Comparison of ENCODE assay signal across 29 cellular contexts in the genomic region with DNA sequence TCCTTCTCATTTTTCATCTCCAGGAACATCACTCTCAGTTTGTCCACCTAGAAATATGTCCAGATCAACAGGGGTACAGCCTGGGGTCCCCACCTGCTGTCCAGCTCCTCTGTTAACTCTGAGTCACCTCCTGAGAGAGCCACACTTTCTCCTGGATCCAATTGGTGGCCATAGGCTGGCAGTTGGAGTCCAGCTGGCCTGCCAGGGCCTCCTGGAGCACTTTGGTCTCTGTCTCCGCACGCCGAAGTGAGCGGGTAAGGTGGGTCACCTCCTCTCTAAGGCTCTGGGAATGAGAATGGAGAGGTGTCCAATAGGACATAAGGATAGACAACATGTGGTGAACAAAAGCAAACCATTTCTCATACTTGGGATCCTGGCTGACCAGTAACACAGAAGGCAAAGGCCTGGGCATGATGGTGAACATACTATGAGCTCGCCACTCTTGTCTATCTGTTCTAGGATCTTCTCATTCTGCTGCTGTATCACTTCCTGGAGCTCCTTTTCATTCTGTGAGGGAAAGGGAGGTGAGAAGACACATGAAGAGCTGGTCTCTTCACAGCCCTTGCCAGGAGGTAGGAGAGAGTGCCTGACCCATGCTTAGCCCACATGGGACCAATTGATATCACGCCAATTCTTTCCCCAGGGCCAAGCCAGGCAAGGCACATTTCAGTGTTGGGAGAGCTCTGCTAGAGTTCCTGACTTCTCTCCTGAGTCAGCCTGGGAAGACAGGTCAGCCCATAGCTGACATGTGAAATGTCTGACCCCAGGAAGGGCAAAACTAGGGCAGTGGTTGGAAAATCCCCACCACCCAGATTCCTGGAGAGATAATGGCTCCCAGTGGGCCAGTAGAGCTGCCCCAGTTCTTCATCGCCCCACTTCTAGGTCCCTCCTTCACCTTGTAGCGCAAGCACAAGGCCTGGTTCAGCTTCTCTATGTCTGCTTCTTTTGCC. TPM values are rescaled to one million over a fixed set of nuclear protein-coding genes. Genes with fewer than 3 reads are reported as not detected.
A peak's percentile ranks its signal among the peaks of the same experiment; 100 is the strongest.
DNase-seq lines count a peak whose midpoint lies in the region; ATAC-seq, FAIRE-seq and TF ChIP-seq lines count a peak whose summit lies in the region.
"Had no signal": no experiment of that assay in that cellular context is flagged by ENCODE, and none has a peak within 500 bp of the region (broad histone marks: within the 10 kb centered on the region; RNA-seq: fewer than 3 reads in every experiment).

No MANE protein-coding gene starts in this region.

- TF ChIP-seq POLR2A in breast epithelium (IDR thresholded peaks at IDR 0.05) (no peak), K562 (conservative IDR thresholded peaks at IDR 0.05) (no peak)

- no peak overlapping the region for H3K4me3 Mint-ChIP-seq in activated CD4-positive, alpha-beta T cell treated with anti-CD3 and anti-CD28 coated beads for 36 hours
- H3K4me3 Mint-ChIP-seq in MCF 10A (ENCODE audit: unreplicated experiment), result no peak overlapping the region
- H3K4me3 Mint-ChIP-seq: activated naive CD4-positive, alpha-beta T cell treated with anti-CD3 and anti-CD28 coated beads, Interleukin-2, amount 50 U/mL, for 24 hours; CD14-positive monocyte; endodermal cell; neural crest cell; stimulated activated naive B cell treated with anti-CD40 and anti-IgM and Interleukin-4, amounts not matched to agents 10 μg/mL and 1 μg/mL and 100 μg/mL, for 72 hours; type B pancreatic cell had no signal

- 87% methylated on average over 8 of the region's 8 CpGs for WGBS in K562 (ENCODE audit: insufficient coverage, low coverage, missing lambda C conversion rate)

- POLR2A ChIA-PET in activated CD4-positive, alpha-beta T cell treated with anti-CD3 and anti-CD28 coated beads for 36 hours (lab: Charles Lee), result interaction anchor here (1.1 to 3.4 kb wide), 3 partner anchors 13 to 21 kb away, joined by 3 to 14 read pairs (median 3); no protein-coding TSS in a partner anchor
- POLR2A ChIA-PET in MCF 10A (lab: Yijun Ruan, JAX) (interaction anchor here (0.6 to 4.1 kb wide), 5 partner anchors 11 to 142 kb away, joined by 3 to 32 read pairs (median 3); partner anchors contain the start of gene SPAG5), K562 (lab: Yijun Ruan, JAX) (interaction anchor here (0.6 to 16.7 kb wide), 10 partner anchors 8 to 1591 kb away, joined by 3 to 274 read pairs (median 3); partner anchors contain the start of genes FLOT2, SPAG5 and UNC119)

- H3K27me3 ChIP-seq in breast epithelium, result no peaks in the 10 kb centered on the region
- H3K27me3 ChIP-seq in K562 (ENCODE audit: control insufficient read depth in 2 of 2, insufficient read depth in 2 of 2, low read length in 2 of 2), result no peaks in the 10 kb centered on the region
- H3K27me3 ChIP-seq: Peyer's patch had no signal

- BruUV-seq in MCF 10A (replicated peaks; lab: Mats Ljungman, UMichigan) (TSS peak; percentile 57), K562 (replicated peaks; lab: Mats Ljungman, UMichigan) (no TSS peak)

- peaks cover 23% of the 10 kb centered on the region for H3K79me2 ChIP-seq in K562 (ENCODE audit: control insufficient read depth, insufficient read depth, low read length)
- H3K79me2 ChIP-seq: parathyroid adenoma had no signal

- peak overlapping the region in 1 of 2 experiments; percentile 33; a peak in 1 of 4 replicates for H3K9ac ChIP-seq in K562 (ENCODE audit: insufficient read depth in 1 of 2, low read depth in 2 of 2, low read length in 2 of 2)
- H3K9ac ChIP-seq: parathyroid adenoma had no signal

- no peak overlapping the region for H3K27ac ChIP-seq in breast epithelium
- peak overlapping the region; percentile 91; the same call in 2 of the 3 replicates for H3K27ac ChIP-seq in K562 (ENCODE audit: extremely low read depth, low read depth, low read length)
- H3K27ac ChIP-seq: parathyroid adenoma, Peyer's patch, skin epidermis had no signal

- no peaks in the 10 kb centered on the region for H3K4me1 ChIP-seq in breast epithelium
- H3K4me1 ChIP-seq in K562 (replicated peaks in 1 of 2; ENCODE audit: control insufficient read depth in 2 of 2, insufficient read depth in 2 of 2, low read length in 2 of 2), result peaks cover 20 to 24% of the 10 kb centered on the region in 2 experiments
- H3K4me1 ChIP-seq: parathyroid adenoma had no signal

- 0 out of 2 replicates have a peak, but pooled peaks cover 10% of the 10 kb centered on the region for H4K20me1 ChIP-seq in K562 (replicated peaks; ENCODE audit: control insufficient read depth, insufficient read depth, low read length)

- no peak for ATAC-seq in activated CD4-positive, alpha-beta T cell treated with anti-CD3 and anti-CD28 coated beads for 36 hours
- ATAC-seq in K562, result no peak
- ATAC-seq in HG02852 (IDR thresholded peaks at IDR 0.05; ENCODE audit: unreplicated experiment), result no peak
- ATAC-seq: esophagus mucosa; HCT116; stimulated activated naive B cell treated with anti-CD40 and anti-IgM and Interleukin-4, amounts not matched to agents 10 μg/mL and 1 μg/mL and 100 μg/mL, for 72 hours had no signal

- FAIRE-seq in K562 (lab: Jason Lieb, UNC), result no peak

- intact Hi-C loops in activated CD4-positive, alpha-beta T cell treated with anti-CD3 and anti-CD28 coated beads for 36 hours (cut with DNase I, micrococcal nuclease), result loop anchor here (1.0 to 5.0 kb wide), 2 partner anchors 67 to 84 kb away; partner anchors contain the start of genes BLTP2 (in 1 of the 2), SDF2 (in 1 of the 2) and SUPT6H (in 1 of the 2)
- intact Hi-C loops in MCF 10A (cut with micrococcal nuclease) (no loop called here), breast epithelium (cut with DNase I; ENCODE audit: low total_unique reads) (no loop called here), K562 (cut with micrococcal nuclease) (no loop called here)

- H3K4me1 Mint-ChIP-seq in activated CD4-positive, alpha-beta T cell treated with anti-CD3 and anti-CD28 coated beads for 36 hours, result peaks cover 32% of the 10 kb centered on the region
- peaks cover 10% of the 10 kb centered on the region for H3K4me1 Mint-ChIP-seq in MCF 10A (ENCODE audit: insufficient read depth, unreplicated experiment)

- in situ Hi-C loops in K562 (cut with MboI), result loop anchor here (5.0 kb wide), 1 partner anchor 359 kb away; no protein-coding TSS in a partner anchor

- peak overlapping the region; percentile 71 for H3K27ac Mint-ChIP-seq in activated CD4-positive, alpha-beta T cell treated with anti-CD3 and anti-CD28 coated beads for 36 hours
- no peak overlapping the region for H3K27ac Mint-ChIP-seq in MCF 10A (ENCODE audit: low read depth, unreplicated experiment)
- H3K27ac Mint-ChIP-seq: activated naive CD4-positive, alpha-beta T cell treated with anti-CD3 and anti-CD28 coated beads, Interleukin-2, amount 50 U/mL, for 24 hours; endodermal cell; stimulated activated naive B cell treated with anti-CD40 and anti-IgM and Interleukin-4, amounts not matched to agents 10 μg/mL and 1 μg/mL and 100 μg/mL, for 72 hours; type B pancreatic cell had no signal

- H3K36me3 ChIP-seq in breast epithelium, result no peaks in the 10 kb centered on the region
- peaks cover 80% of the 10 kb centered on the region for H3K36me3 ChIP-seq in K562 (ENCODE audit: control insufficient read depth, insufficient read depth, low read length)

- H3K9me3 ChIP-seq in breast epithelium (no peaks in the 10 kb centered on the region), K562 (replicated peaks; ENCODE audit: control insufficient read depth, insufficient read depth, low read depth, low read length) (no peaks in the 10 kb centered on the region)
- H3K9me3 ChIP-seq: Peyer's patch had no signal

- no peak overlapping the region for H2AFZ ChIP-seq in K562 (ENCODE audit: low read depth, low read length)
- H2AFZ ChIP-seq: parathyroid adenoma had no signal

- no peak for TF ChIP-seq CTCF in MCF 10A (IDR thresholded peaks at IDR 0.05; ENCODE audit: unreplicated experiment)
- no peak for TF ChIP-seq CTCF in breast epithelium (IDR thresholded peaks at IDR 0.05)
- no peak for TF ChIP-seq CTCF in K562 (IDR thresholded peaks at IDR 0.05 in 2 of 3, conservative IDR thresholded peaks at IDR 0.05 in 1 of 3; ENCODE audit: insufficient read depth in 2 of 3, low read depth in 1 of 3, low read length in 3 of 3)

- H3K27me3 Mint-ChIP-seq in activated CD4-positive, alpha-beta T cell treated with anti-CD3 and anti-CD28 coated beads for 36 hours, result no peaks in the 10 kb centered on the region
- H3K27me3 Mint-ChIP-seq in MCF 10A (ENCODE audit: insufficient read depth, unreplicated experiment), result no peaks in the 10 kb centered on the region
- H3K27me3 Mint-ChIP-seq: activated naive CD4-positive, alpha-beta T cell treated with anti-CD3 and anti-CD28 coated beads, Interleukin-2, amount 50 U/mL, for 24 hours; stimulated activated naive B cell treated with anti-CD40 and anti-IgM and Interleukin-4, amounts not matched to agents 10 μg/mL and 1 μg/mL and 100 μg/mL, for 72 hours; type B pancreatic cell had no signal

- H3K9me3 Mint-ChIP-seq in activated CD4-positive, alpha-beta T cell treated with anti-CD3 and anti-CD28 coated beads for 36 hours (ENCODE audit: low read depth), result no peaks in the 10 kb centered on the region
- H3K9me3 Mint-ChIP-seq in MCF 10A (ENCODE audit: unreplicated experiment), result no peaks in the 10 kb centered on the region
- H3K9me3 Mint-ChIP-seq: activated naive CD4-positive, alpha-beta T cell treated with anti-CD3 and anti-CD28 coated beads, Interleukin-2, amount 50 U/mL, for 24 hours; CD14-positive monocyte; endodermal cell; neural crest cell; stimulated activated naive B cell treated with anti-CD40 and anti-IgM and Interleukin-4, amounts not matched to agents 10 μg/mL and 1 μg/mL and 100 μg/mL, for 72 hours; type B pancreatic cell had no signal

- DNase-seq in activated CD4-positive, alpha-beta T cell treated with anti-CD3 and anti-CD28 coated beads for 36 hours, result no peak
- no peak for DNase-seq in activated CD4-positive, alpha-beta T cell treated with anti-CD3 and anti-CD28 coated beads for 4 hours
- DNase-seq in MCF 10A (ENCODE audit: unreplicated experiment) (no peak), breast epithelium (ENCODE audit: low spot score in 2 of 2) (no peak), K562 (ENCODE audit: extremely low read depth in 1 of 4, low spot score in 3 of 4) (no peak), SW480 (ENCODE audit: low spot score) (no peak)
- no peak for DNase-seq in effector CD8-positive, alpha-beta T cell (lab: John Stamatoyannopoulos, UW)
- DNase-seq: activated CD4-positive, alpha-beta T cell treated with anti-CD3 and anti-CD28 coated beads, Interleukin-2, amount 50 U/mL, for 1 hour; Calu3; DMS79 treated with DMSO at 0.1 percent for 48 hours; endodermal cell; GDM1; glutamatergic neuron; Kasumi-1; NCI-H1436 treated with DMSO at 0.1 percent for 48 hours; NCI-H2107; SHP77 treated with DMSO at 0.1 percent for 48 hours; stimulated activated naive B cell treated with anti-CD40 and anti-IgM and Interleukin-4, amounts not matched to agents 10 μg/mL and 1 μg/mL and 100 μg/mL, for 72 hours; substantia nigra had no signal

- H3K4me2 ChIP-seq in K562 (ENCODE audit: insufficient read depth, low read length), result no peak overlapping the region

- peaks cover 55% of the 10 kb centered on the region for H3K36me3 Mint-ChIP-seq in activated CD4-positive, alpha-beta T cell treated with anti-CD3 and anti-CD28 coated beads for 36 hours (ENCODE audit: low read depth)
- peaks cover 19% of the 10 kb centered on the region for H3K36me3 Mint-ChIP-seq in MCF 10A (ENCODE audit: insufficient read depth, unreplicated experiment)
- H3K36me3 Mint-ChIP-seq: type B pancreatic cell had no signal

- TF ChIP-seq RAD21 in K562 (CRISPR knock-in tag; conservative IDR thresholded peaks at IDR 0.05 in 1 of 2, IDR thresholded peaks at IDR 0.05 in 1 of 2), result no peak

- H3K4me3 ChIP-seq in breast epithelium, result no peak overlapping the region
- no peak overlapping the region for H3K4me3 ChIP-seq in K562
- H3K4me3 ChIP-seq: Peyer's patch, skin epidermis had no signal

- CTCF ChIA-PET in activated CD4-positive, alpha-beta T cell treated with anti-CD3 and anti-CD28 coated beads for 36 hours (lab: Charles Lee), result interaction anchor here (0.8 to 1.6 kb wide), 4 partner anchors 11 to 32 kb away, joined by 3 to 6 read pairs (median 4); no protein-coding TSS in a partner anchor
- CTCF ChIA-PET in MCF 10A (lab: Yijun Ruan, JAX), result interaction anchor here (0.9 to 1.1 kb wide), 2 partner anchors 13 to 38 kb away, joined by 4 to 5 read pairs; no protein-coding TSS in a partner anchor
- CTCF ChIA-PET in K562 (lab: Yijun Ruan, JAX; ENCODE audit: low intra/inter-chr PET ratio), result no interaction called here

- peaks cover 18% of the 10 kb centered on the region for H3K9me1 ChIP-seq in K562 (ENCODE audit: control insufficient read depth, insufficient read depth, low read length)

- TF ChIP-seq EP300 in K562 (IDR thresholded peaks at IDR 0.05; ENCODE audit: low read length), result no peak

RNA-seq across cellular contexts. Expression of gene ALDOC, which starts 1.8 kb away (rescaled TPM):
- 100 to 1,000 TPM; 131 to 133 TPM for total RNA-seq in activated CD4-positive, alpha-beta T cell treated with anti-CD3 and anti-CD28 coated beads for 36 hours
- total RNA-seq in MCF 10A (2022), result 2.4 and 6.0 TPM in 2 replicates
- total RNA-seq in breast epithelium, result 100 to 1,000 TPM in 1 of 3 donors, 10 to 100 TPM in 2; 19.7 to 191 (median 40.7) TPM
- 193 and 319 TPM in 2 replicates for total RNA-seq in K562 (2011; cell fraction: chromatin; rRNA removed; ENCODE audit: low replicate concordance)
- total RNA-seq in K562 (2011; cell fraction: nucleolus; rRNA removed), result 209 and 250 TPM in 2 replicates
- 213 and 242 TPM in 2 replicates for total RNA-seq in K562 (2011; cell fraction: nucleoplasm; rRNA removed)
- 93.5 and 102 TPM in 2 replicates for total RNA-seq in K562 (2014; rRNA removed)
- 52.0 and 64.1 TPM in 2 replicates for total RNA-seq in K562 (2014; rRNA removed; fragmentation: Illumina TruSeq; extraction: Trizol)
- total RNA-seq in K562 (2015; rRNA removed; fragmentation: Illumina TruSeq; extraction: Trizol), result 42.8 and 43.2 TPM in 2 replicates
- 69.8 and 74.2 TPM in 2 replicates for total RNA-seq in K562 (2021)
- polyA plus RNA-seq in K562 (2011; rRNA removed), result 263 and 354 TPM in 2 replicates
- 404 and 465 TPM in 2 replicates for polyA plus RNA-seq in K562 (2011; cell fraction: cytosol; rRNA removed)
- polyA plus RNA-seq in K562 (2011; cell fraction: nucleus; rRNA removed), result 420 and 425 TPM in 2 replicates
- 119 and 134 TPM in 2 replicates for polyA plus RNA-seq in K562 (2012)
- 110 and 122 TPM in 2 replicates for polyA plus RNA-seq in K562 (2014; fragmentation: Illumina TruSeq; extraction: Trizol)
- polyA plus RNA-seq in K562 (2014; fragmentation: Nextera tagmentation; extraction: Ambion mirVana), result 100 to 1,000 TPM in 1 of 2 experiments, 10 to 100 TPM in 1; 93.5 to 124 TPM
- polyA plus RNA-seq in K562 (2014; rRNA removed), result 99.2 and 113 TPM in 2 replicates
- polyA minus RNA-seq in K562 (2011; rRNA and poly(A)+ RNA removed), result 264 and 310 TPM in 2 replicates
- 143 and 155 TPM in 2 replicates for polyA minus RNA-seq in K562 (2011; cell fraction: cytosol; rRNA and poly(A)+ RNA removed)
- 82.8 and 138 TPM in 2 replicates for polyA minus RNA-seq in K562 (2011; cell fraction: nucleus; rRNA and poly(A)+ RNA removed)

RNA-seq across cellular contexts. Expression of gene PIGS, which starts 7.2 kb away (rescaled TPM):
- total RNA-seq in activated CD4-positive, alpha-beta T cell treated with anti-CD3 and anti-CD28 coated beads for 36 hours, result 10 to 100 TPM; 38.7 to 41.4 TPM
- total RNA-seq in MCF 10A (2022), result 50.5 and 56.1 TPM in 2 replicates
- 10 to 100 TPM; 35.4 to 63.5 (median 53.3) TPM for total RNA-seq in breast epithelium
- 166 and 297 TPM in 2 replicates for total RNA-seq in K562 (2011; cell fraction: chromatin; rRNA removed; ENCODE audit: low replicate concordance)
- total RNA-seq in K562 (2011; cell fraction: nucleolus; rRNA removed), result 236 and 239 TPM in 2 replicates
- total RNA-seq in K562 (2011; cell fraction: nucleoplasm; rRNA removed), result 231 and 242 TPM in 2 replicates
- 55.1 and 86.9 TPM in 2 replicates for total RNA-seq in K562 (2014; rRNA removed)
- total RNA-seq in K562 (2014; rRNA removed; fragmentation: Illumina TruSeq; extraction: Trizol), result 52.5 and 57.6 TPM in 2 replicates
- 51.5 and 55.3 TPM in 2 replicates for total RNA-seq in K562 (2015; rRNA removed; fragmentation: Illumina TruSeq; extraction: Trizol)
- 109 and 114 TPM in 2 replicates for total RNA-seq in K562 (2021)
- polyA plus RNA-seq in K562 (2011; rRNA removed), result 64.4 and 76.9 TPM in 2 replicates
- polyA plus RNA-seq in K562 (2011; cell fraction: cytosol; rRNA removed), result 69.3 and 115 TPM in 2 replicates
- 101 and 179 TPM in 2 replicates for polyA plus RNA-seq in K562 (2011; cell fraction: nucleus; rRNA removed)
- 112 and 132 TPM in 2 replicates for polyA plus RNA-seq in K562 (2012)
- 138 TPM in 2 replicates for polyA plus RNA-seq in K562 (2014; fragmentation: Illumina TruSeq; extraction: Trizol)
- polyA plus RNA-seq in K562 (2014; fragmentation: Nextera tagmentation; extraction: Ambion mirVana), result 10 to 100 TPM; 47.5 to 55.8 TPM
- 68.4 and 68.7 TPM in 2 replicates for polyA plus RNA-seq in K562 (2014; rRNA removed)
- polyA minus RNA-seq in K562 (2011; rRNA and poly(A)+ RNA removed), result 29.4 and 51.4 TPM in 2 replicates
- 27.1 and 48.7 TPM in 2 replicates for polyA minus RNA-seq in K562 (2011; cell fraction: cytosol; rRNA and poly(A)+ RNA removed)
- 32.1 and 40.7 TPM in 2 replicates for polyA minus RNA-seq in K562 (2011; cell fraction: nucleus; rRNA and poly(A)+ RNA removed)

RNA-seq across cellular contexts. Expression of gene SPAG5, which starts 20.3 kb away (rescaled TPM):
- 100 to 1,000 TPM; 142 to 165 TPM for total RNA-seq in activated CD4-positive, alpha-beta T cell treated with anti-CD3 and anti-CD28 coated beads for 36 hours
- 31.5 and 38.1 TPM in 2 replicates for total RNA-seq in MCF 10A (2022)
- 1 to 10 TPM; 3.3 to 5.8 (median 4.1) TPM for total RNA-seq in breast epithelium
- 517 and 585 TPM in 2 replicates for total RNA-seq in K562 (2011; cell fraction: chromatin; rRNA removed; ENCODE audit: low replicate concordance)
- 336 and 355 TPM in 2 replicates for total RNA-seq in K562 (2011; cell fraction: nucleolus; rRNA removed)
- 269 and 327 TPM in 2 replicates for total RNA-seq in K562 (2011; cell fraction: nucleoplasm; rRNA removed)
- total RNA-seq in K562 (2014; rRNA removed), result 124 and 144 TPM in 2 replicates
- 149 and 151 TPM in 2 replicates for total RNA-seq in K562 (2014; rRNA removed; fragmentation: Illumina TruSeq; extraction: Trizol)
- 151 and 156 TPM in 2 replicates for total RNA-seq in K562 (2015; rRNA removed; fragmentation: Illumina TruSeq; extraction: Trizol)
- total RNA-seq in K562 (2021), result 134 and 143 TPM in 2 replicates
- 192 and 229 TPM in 2 replicates for polyA plus RNA-seq in K562 (2011; rRNA removed)
- 91.5 and 98.4 TPM in 2 replicates for polyA plus RNA-seq in K562 (2011; cell fraction: cytosol; rRNA removed)
- polyA plus RNA-seq in K562 (2011; cell fraction: nucleus; rRNA removed), result 797 and 863 TPM in 2 replicates
- 120 and 153 TPM in 2 replicates for polyA plus RNA-seq in K562 (2012)
- 133 and 140 TPM in 2 replicates for polyA plus RNA-seq in K562 (2014; fragmentation: Illumina TruSeq; extraction: Trizol)
- 100 to 1,000 TPM in 1 of 2 experiments, 10 to 100 TPM in 1; 94.4 to 286 TPM for polyA plus RNA-seq in K562 (2014; fragmentation: Nextera tagmentation; extraction: Ambion mirVana)
- polyA plus RNA-seq in K562 (2014; rRNA removed), result 143 and 157 TPM in 2 replicates
- 178 and 188 TPM in 2 replicates for polyA minus RNA-seq in K562 (2011; rRNA and poly(A)+ RNA removed)
- 74.0 and 98.5 TPM in 2 replicates for polyA minus RNA-seq in K562 (2011; cell fraction: cytosol; rRNA and poly(A)+ RNA removed)
- polyA minus RNA-seq in K562 (2011; cell fraction: nucleus; rRNA and poly(A)+ RNA removed), result 244 and 330 TPM in 2 replicates
- polyA plus RNA-seq: CD14-positive monocyte had no signal

RNA-seq across cellular contexts. Expression of gene UNC119, which starts 26.1 kb away (rescaled TPM):
- total RNA-seq in activated CD4-positive, alpha-beta T cell treated with anti-CD3 and anti-CD28 coated beads for 36 hours, result 10 to 100 TPM; 35.9 to 48.7 TPM
- total RNA-seq in MCF 10A (2022) (12.5 and 13.7 TPM in 2 replicates), breast epithelium (10 to 100 TPM; 19.2 to 34.1 (median 32.9) TPM), K562 (2014; rRNA removed) (32.0 and 42.0 TPM in 2 replicates), K562 (2014; rRNA removed; fragmentation: Illumina TruSeq; extraction: Trizol) (7.0 and 8.9 TPM in 2 replicates), K562 (2015; rRNA removed; fragmentation: Illumina TruSeq; extraction: Trizol) (15.7 and 15.9 TPM in 2 replicates), K562 (2021) (16.3 and 21.1 TPM in 2 replicates)
- total RNA-seq in K562 (2011; cell fraction: chromatin; rRNA removed; ENCODE audit: low replicate concordance), result 28.5 and 62.9 TPM in 2 replicates
- total RNA-seq in K562 (2011; cell fraction: nucleolus; rRNA removed), result 57.0 and 57.2 TPM in 2 replicates
- total RNA-seq in K562 (2011; cell fraction: nucleoplasm; rRNA removed), result 50.3 and 52.8 TPM in 2 replicates
- polyA plus RNA-seq in K562 (2011; rRNA removed) (47.7 and 62.5 TPM in 2 replicates), K562 (2014; fragmentation: Illumina TruSeq; extraction: Trizol) (18.5 and 21.5 TPM in 2 replicates), K562 (2014; fragmentation: Nextera tagmentation; extraction: Ambion mirVana) (1 to 10 TPM in 1 of 2 experiments, under 1 TPM in 1; 0.37 to 1.0 TPM), K562 (2014; rRNA removed) (29.1 and 29.6 TPM in 2 replicates)
- 41.8 and 64.9 TPM in 2 replicates for polyA plus RNA-seq in K562 (2011; cell fraction: cytosol; rRNA removed)
- polyA plus RNA-seq in K562 (2011; cell fraction: nucleus; rRNA removed), result 114 and 146 TPM in 2 replicates
- 12.8 and 25.6 TPM in 2 replicates for polyA plus RNA-seq in K562 (2012)
- 6.9 and 11.3 TPM in 2 replicates for polyA minus RNA-seq in K562 (2011; rRNA and poly(A)+ RNA removed)
- 6.6 and 14.3 TPM in 2 replicates for polyA minus RNA-seq in K562 (2011; cell fraction: cytosol; rRNA and poly(A)+ RNA removed)
- polyA minus RNA-seq in K562 (2011; cell fraction: nucleus; rRNA and poly(A)+ RNA removed), result 23.4 and 27.1 TPM in 2 replicates

RNA-seq across cellular contexts. Expression of gene RSKR, which starts 35.5 kb away (rescaled TPM):
- total RNA-seq in activated CD4-positive, alpha-beta T cell treated with anti-CD3 and anti-CD28 coated beads for 36 hours, result 10 to 100 TPM; 17.6 to 21.4 TPM
- total RNA-seq in MCF 10A (2022), result 19.9 and 24.1 TPM in 2 replicates
- 10 to 100 TPM in 2 of 3 donors, 1 to 10 TPM in 1; 9.3 to 11.1 (median 11.0) TPM for total RNA-seq in breast epithelium
- total RNA-seq in K562 (2011; cell fraction: chromatin; rRNA removed; ENCODE audit: low replicate concordance), result 428 and 683 TPM in 2 replicates
- total RNA-seq in K562 (2011; cell fraction: nucleolus; rRNA removed), result 235 and 256 TPM in 2 replicates
- 327 and 411 TPM in 2 replicates for total RNA-seq in K562 (2011; cell fraction: nucleoplasm; rRNA removed)
- total RNA-seq in K562 (2014; rRNA removed), result 10.3 and 12.2 TPM in 2 replicates
- 14.3 and 17.2 TPM in 2 replicates for total RNA-seq in K562 (2014; rRNA removed; fragmentation: Illumina TruSeq; extraction: Trizol)
- total RNA-seq in K562 (2015; rRNA removed; fragmentation: Illumina TruSeq; extraction: Trizol), result 13.6 and 16.2 TPM in 2 replicates
- total RNA-seq in K562 (2021), result 25.0 and 25.8 TPM in 2 replicates
- polyA plus RNA-seq in K562 (2011; rRNA removed), result 42.2 and 42.3 TPM in 2 replicates
- 22.3 and 26.9 TPM in 2 replicates for polyA plus RNA-seq in K562 (2011; cell fraction: cytosol; rRNA removed)
- polyA plus RNA-seq in K562 (2011; cell fraction: nucleus; rRNA removed), result 234 and 292 TPM in 2 replicates
- 12.2 and 29.3 TPM in 2 replicates for polyA plus RNA-seq in K562 (2012)
- polyA plus RNA-seq in K562 (2014; fragmentation: Illumina TruSeq; extraction: Trizol), result 19.3 and 21.9 TPM in 2 replicates
- polyA plus RNA-seq in K562 (2014; fragmentation: Nextera tagmentation; extraction: Ambion mirVana), result 1 to 10 TPM; 1.4 to 4.0 TPM
- 26.6 and 26.7 TPM in 2 replicates for polyA plus RNA-seq in K562 (2014; rRNA removed)
- 30.2 and 31.0 TPM in 2 replicates for polyA minus RNA-seq in K562 (2011; rRNA and poly(A)+ RNA removed)
- polyA minus RNA-seq in K562 (2011; cell fraction: cytosol; rRNA and poly(A)+ RNA removed), result 9.1 and 14.2 TPM in 2 replicates
- 67.0 and 69.4 TPM in 2 replicates for polyA minus RNA-seq in K562 (2011; cell fraction: nucleus; rRNA and poly(A)+ RNA removed)
- polyA plus RNA-seq: CD14-positive monocyte had no signal

Comparison
In these comparisons a context has a peak if more than half of its experiments do, and no peak if none do; other contexts are left out.
1. intact Hi-C loops: an anchor here in activated CD4-positive, alpha-beta T cell treated with anti-CD3 and anti-CD28 coated beads for 36 hours (1.0 to 5.0 kb wide); none called in MCF 10A, breast epithelium and K562.